ENCODE assay signal across 1 cellular context in genomic region chr17:80791758-80792284, GRCh38.
A peak's percentile ranks its signal among the peaks of the same experiment; 100 is the strongest.
TF ChIP-seq lines count a peak whose summit lies in the region.

No MANE protein-coding gene starts in this region.

TF ChIP-seq in A549, 52 proteins besides CTCF, POLR2A, EP300 and RAD21 (continued from another document):
- TF ChIP-seq ELK1 (IDR thresholded peaks at IDR 0.05; ENCODE audit: low read depth, low read length) (no peak), GATA3 (IDR thresholded peaks at IDR 0.05; ENCODE audit: borderline replicate concordance) (peak; percentile 79; the same call in 1 of the 2 replicates), JUN (IDR thresholded peaks at IDR 0.05) (peak; percentile 74 to 84; a peak in 4 of 5 replicates), SMC3 (IDR thresholded peaks at IDR 0.05) (no peak), KDM5A (IDR thresholded peaks at IDR 0.05) (no peak), RNF2 (IDR thresholded peaks at IDR 0.05; ENCODE audit: borderline replicate concordance, low read depth) (no peak), JUNB (IDR thresholded peaks at IDR 0.05) (peak; percentile 98), CBX8 (IDR thresholded peaks at IDR 0.05) (no peak), FOXS1 (CRISPR knock-in tag; IDR thresholded peaks at IDR 0.05) (peak; percentile 32; the same call in 1 of the 2 replicates), HMGXB4 (CRISPR knock-in tag; IDR thresholded peaks at IDR 0.05; ENCODE audit: borderline replicate concordance) (no peak), E2F6 (IDR thresholded peaks at IDR 0.05; ENCODE audit: borderline replicate concordance, low read depth) (peak; percentile 54; the same call in 1 of the 2 replicates), EHMT2 (IDR thresholded peaks at IDR 0.05; ENCODE audit: low read depth) (no peak), ZFP36 (IDR thresholded peaks at IDR 0.05; ENCODE audit: borderline replicate concordance, partially characterized antibody) (no peak), TFCP2L1 (CRISPR knock-in tag; IDR thresholded peaks at IDR 0.05) (no peak), RCOR1 (IDR thresholded peaks at IDR 0.05; ENCODE audit: low read depth, low read length) (peak; percentile 64; the same call in 1 of the 2 replicates), EHF (CRISPR knock-in tag; IDR thresholded peaks at IDR 0.05) (no peak), HEYL (CRISPR knock-in tag; IDR thresholded peaks at IDR 0.05) (0 out of 2 replicates have a peak, but pooled peaks have one; percentile 11), MAZ (IDR thresholded peaks at IDR 0.05; ENCODE audit: borderline replicate concordance, low read depth, low read length) (no peak), USF2 (IDR thresholded peaks at IDR 0.05) (no peak), MAX (IDR thresholded peaks at IDR 0.05) (peak; percentile 94), MAFK (IDR thresholded peaks at IDR 0.05; ENCODE audit: partially characterized antibody) (no peak), FOSB (CRISPR knock-in tag; IDR thresholded peaks at IDR 0.05) (no peak), RFX5 (IDR thresholded peaks at IDR 0.05) (no peak), ATOH8 (CRISPR knock-in tag; IDR thresholded peaks at IDR 0.05; ENCODE audit: low read depth) (peak; percentile 69; the same call in 1 of the 2 replicates)
TF ChIP-seq in A549: peak in this region for 17.
